19 cellular contexts compared by ENCODE assay signal in genomic region chrX:11197671-11198070, GRCh38.
"Had no signal": no experiment of that assay in that cellular context is flagged by ENCODE, and none has a peak within 500 bp of the region (broad histone marks: within the 10 kb centered on the region; RNA-seq: fewer than 3 reads in every experiment).

No MANE protein-coding gene starts in this region.

- H3K4me3 ChIP-seq: coronary artery, dorsolateral prefrontal cortex, esophagus muscularis mucosa, gastrocnemius medialis, heart right ventricle, left lung, lower lobe of right lung, mucosa of descending colon had no signal

- H3K9me3 ChIP-seq: esophagus muscularis mucosa, gastrocnemius medialis, heart right ventricle, left lung, lower lobe of right lung, mucosa of descending colon had no signal

- H3K27me3 ChIP-seq: esophagus muscularis mucosa, gastrocnemius medialis, heart right ventricle, left lung had no signal

- DNase-seq: dermis blood vessel endothelial cell; dorsolateral prefrontal cortex; effector CD4-positive, alpha-beta T cell; effector memory CD4-positive, alpha-beta T cell; foreskin melanocyte; gastrocnemius medialis; glutamatergic neuron; head of caudate nucleus; heart right ventricle; hippocampal formation; left cardiac atrium; left lung; left ventricle myocardium superior; lower lobe of right lung; mesenchymal stem cell; mucosa of descending colon; naive B cell had no signal

- H3K27ac ChIP-seq: coronary artery, dorsolateral prefrontal cortex, esophagus muscularis mucosa, gastrocnemius medialis, heart right ventricle, left lung, lower lobe of right lung had no signal

- H3K36me3 ChIP-seq: esophagus muscularis mucosa, gastrocnemius medialis, heart right ventricle, left lung, lower lobe of right lung had no signal

- H3K4me1 ChIP-seq: left lung, lower lobe of right lung had no signal
